ENCODE assay signal across 8 cellular contexts in the genomic region with DNA sequence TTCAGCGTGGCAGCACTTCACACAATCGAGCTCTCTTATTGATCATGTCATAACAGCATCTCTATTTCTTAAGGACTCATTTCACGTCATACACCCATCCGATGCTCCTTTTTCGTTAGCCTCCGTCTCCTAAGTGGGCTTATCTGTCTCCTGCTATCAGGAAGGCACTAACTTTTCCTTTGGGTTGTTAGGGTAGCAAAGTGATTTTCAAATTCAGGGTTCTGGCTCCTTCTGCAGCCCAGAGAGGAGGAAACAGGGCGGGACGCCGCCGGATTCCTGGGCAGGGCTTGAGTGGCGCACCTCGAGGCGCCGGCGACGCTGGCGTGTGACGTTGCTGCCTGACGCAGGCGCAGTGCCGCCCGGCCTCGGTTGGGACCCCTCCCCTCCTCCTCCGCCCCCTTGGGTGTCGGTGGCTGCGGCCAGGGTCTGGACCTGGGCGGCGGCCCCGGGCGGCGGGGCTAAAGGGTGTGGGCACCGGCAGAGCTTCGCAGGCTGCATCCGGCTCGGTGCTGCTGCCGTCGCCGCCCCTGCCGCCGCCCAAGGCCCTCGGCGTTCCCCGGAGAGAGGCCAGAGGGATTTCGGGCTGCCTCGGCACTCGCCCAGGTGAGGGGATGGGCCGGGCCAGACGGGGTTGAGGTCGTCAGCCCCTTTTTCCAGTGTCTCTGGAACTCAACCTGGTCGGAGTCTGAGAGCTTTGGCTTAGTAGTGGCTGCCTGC. TPM values are rescaled to one million over a fixed set of nuclear protein-coding genes. Genes with fewer than 3 reads are reported as not detected.
DNase-seq lines count a peak whose midpoint lies in the region; ATAC-seq and TF ChIP-seq lines count a peak whose summit lies in the region.

A gene with protein sequence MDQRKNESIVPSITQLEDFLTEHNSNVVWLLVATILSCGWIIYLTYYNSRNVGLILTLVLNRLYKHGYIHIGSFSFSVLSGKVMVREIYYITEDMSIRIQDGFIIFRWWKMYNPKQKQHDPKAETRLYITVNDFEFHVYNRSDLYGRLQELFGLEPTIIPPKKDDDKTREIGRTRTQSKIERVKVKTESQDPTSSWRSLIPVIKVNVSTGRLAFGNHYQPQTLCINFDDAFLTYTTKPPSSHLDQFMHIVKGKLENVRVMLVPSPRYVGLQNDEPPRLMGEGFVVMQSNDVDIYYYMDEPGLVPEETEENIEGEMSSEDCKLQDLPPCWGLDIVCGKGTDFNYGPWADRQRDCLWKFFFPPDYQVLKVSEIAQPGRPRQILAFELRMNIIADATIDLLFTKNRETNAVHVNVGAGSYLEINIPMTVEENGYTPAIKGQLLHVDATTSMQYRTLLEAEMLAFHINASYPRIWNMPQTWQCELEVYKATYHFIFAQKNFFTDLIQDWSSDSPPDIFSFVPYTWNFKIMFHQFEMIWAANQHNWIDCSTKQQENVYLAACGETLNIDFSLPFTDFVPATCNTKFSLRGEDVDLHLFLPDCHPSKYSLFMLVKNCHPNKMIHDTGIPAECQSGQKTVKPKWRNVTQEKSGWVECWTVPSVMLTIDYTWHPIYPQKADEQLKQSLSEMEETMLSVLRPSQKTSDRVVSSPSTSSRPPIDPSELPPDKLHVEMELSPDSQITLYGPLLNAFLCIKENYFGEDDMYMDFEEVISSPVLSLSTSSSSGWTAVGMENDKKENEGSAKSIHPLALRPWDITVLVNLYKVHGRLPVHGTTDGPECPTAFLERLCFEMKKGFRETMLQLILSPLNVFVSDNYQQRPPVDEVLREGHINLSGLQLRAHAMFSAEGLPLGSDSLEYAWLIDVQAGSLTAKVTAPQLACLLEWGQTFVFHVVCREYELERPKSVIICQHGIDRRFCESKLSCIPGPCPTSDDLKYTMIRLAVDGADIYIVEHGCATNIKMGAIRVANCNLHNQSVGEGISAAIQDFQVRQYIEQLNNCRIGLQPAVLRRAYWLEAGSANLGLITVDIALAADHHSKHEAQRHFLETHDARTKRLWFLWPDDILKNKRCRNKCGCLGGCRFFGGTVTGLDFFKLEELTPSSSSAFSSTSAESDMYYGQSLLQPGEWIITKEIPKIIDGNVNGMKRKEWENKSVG (N-terminal part only) (plus strand): TSS at position 350 of the 717 bp plus-strand sequence. CDS start 18,317 bp downstream, outside the sequence.

- H3K4me2 ChIP-seq in DND-41 (ENCODE audit: insufficient read depth, low read length) (peak within 1 kb of the TSS; percentile 93), KMS-11 (peak within 1 kb of the TSS; percentile 92)

- peak within 1 kb of the TSS; percentile 78 to 96 for H3K27ac Mint-ChIP-seq in natural killer cell treated with Interleukin-12 subunit alpha and Interleukin-12 subunit beta and Interleukin-15 and Interleukin-18, amount 100 ng/mL, for 72 hours

- DNase-seq in DND-41 (peak; percentile 88), RPMI8226 (peak; percentile 82), fibroblast of pulmonary artery (ENCODE audit: low read depth) (peak; percentile 82)
- DNase-seq in activated T-helper 9 cell treated with anti-CD3 and anti-CD28 coated beads, Interleukin-2, amount 50 U/mL, for 16 hours (ENCODE audit: low read depth): peak; percentile 80
- peak; percentile 88 for DNase-seq in natural killer cell treated with Interleukin-12 subunit alpha and Interleukin-12 subunit beta and Interleukin-15 and Interleukin-18, amount 100 ng/mL, for 72 hours (ENCODE audit: low spot score)
- DNase-seq in stimulated activated naive CD8-positive, alpha-beta T cell treated with anti-CD3 and anti-CD28 coated beads, Interleukin-15, Interleukin-2, amounts not matched to agents 100 U/mL and 50 U/mL, for 24 hours: peak; percentile 91

- H3K4me1 ChIP-seq in DND-41 (ENCODE audit: insufficient read depth, low read length) (peaks cover 28% of the 10 kb centered on the region), KMS-11 (ENCODE audit: low read depth, poor library complexity, severe bottlenecking) (peaks cover 19% of the 10 kb centered on the region)

- peak within 1 kb of the TSS; percentile 96 for H3K4me3 Mint-ChIP-seq in natural killer cell treated with Interleukin-12 subunit alpha and Interleukin-12 subunit beta and Interleukin-15 and Interleukin-18, amount 100 ng/mL, for 72 hours

- H3K36me3 Mint-ChIP-seq in natural killer cell treated with Interleukin-12 subunit alpha and Interleukin-12 subunit beta and Interleukin-15 and Interleukin-18, amount 100 ng/mL, for 72 hours: peaks cover 13% of the 10 kb centered on the region

- H4K20me1 ChIP-seq in DND-41 (ENCODE audit: insufficient read depth, low read length) (no peaks in the 10 kb centered on the region), KMS-11 (ENCODE audit: insufficient read depth) (no peaks in the 10 kb centered on the region)

- H3K27ac ChIP-seq in DND-41 (ENCODE audit: low read length) (peak within 1 kb of the TSS; percentile 86), KMS-11 (peak within 1 kb of the TSS; percentile 41; the same call in 1 of the 2 replicates)

- peak within 1 kb of the TSS; percentile 78 to 82 for H3K4me3 ChIP-seq in DND-41 (ENCODE audit: low read depth in 1 of 2, low read length in 2 of 2)
- H3K4me3 ChIP-seq in KMS-11 (IDR thresholded peaks at IDR 0.05; ENCODE audit: insufficient read depth, low read depth, low read length): peak within 1 kb of the TSS; percentile 27
- peak within 1 kb of the TSS; percentile 65 for H3K4me3 ChIP-seq in fibroblast of pulmonary artery (replicated peaks; ENCODE audit: low read depth, low read length)

- H2AFZ ChIP-seq in DND-41 (ENCODE audit: low read depth, low read length): peak within 1 kb of the TSS; percentile 98
- H2AFZ ChIP-seq in KMS-11 (ENCODE audit: low read depth): peak within 1 kb of the TSS; percentile 100

- no peaks in the 10 kb centered on the region for H3K9me3 Mint-ChIP-seq in natural killer cell treated with Interleukin-12 subunit alpha and Interleukin-12 subunit beta and Interleukin-15 and Interleukin-18, amount 100 ng/mL, for 72 hours

- peaks cover 17% of the 10 kb centered on the region for H3K79me2 ChIP-seq in DND-41 (ENCODE audit: insufficient read depth, low read length)
- H3K79me2 ChIP-seq in KMS-11 (ENCODE audit: insufficient read depth, low read depth): peaks cover 5% of the 10 kb centered on the region; the same call in 1 of the 2 replicates

- H3K27me3 ChIP-seq in DND-41 (ENCODE audit: insufficient read depth, low read length, poor library complexity): no peaks in the 10 kb centered on the region
- H3K27me3 ChIP-seq in KMS-11 (ENCODE audit: insufficient read depth, low read depth): no peaks in the 10 kb centered on the region

- H3K36me3 ChIP-seq in DND-41 (ENCODE audit: insufficient read depth, low read length) (peaks cover 6% of the 10 kb centered on the region), KMS-11 (ENCODE audit: insufficient read depth) (no peaks in the 10 kb centered on the region)

- H3K9ac ChIP-seq in DND-41 (ENCODE audit: low read depth, low read length) (peak within 1 kb of the TSS; percentile 79), KMS-11 (peak within 1 kb of the TSS; percentile 68)

- peaks cover 41 to 52% of the 10 kb centered on the region in 2 donors for H3K4me1 Mint-ChIP-seq in natural killer cell treated with Interleukin-12 subunit alpha and Interleukin-12 subunit beta and Interleukin-15 and Interleukin-18, amount 100 ng/mL, for 72 hours (ENCODE audit: low read depth in 2 of 2)

- H3K9me3 ChIP-seq in DND-41 (ENCODE audit: insufficient read depth, low read length, severe bottlenecking): no peaks in the 10 kb centered on the region

- TF ChIP-seq CTCF in DND-41 (IDR thresholded peaks at IDR 0.05; ENCODE audit: borderline replicate concordance, extremely low read depth, low read length, poor library complexity, severe bottlenecking) (no peak), KMS-11 (conservative IDR thresholded peaks at IDR 0.05; ENCODE audit: low read depth, low read length) (no peak), fibroblast of pulmonary artery (IDR thresholded peaks at IDR 0.05; ENCODE audit: low read length, missing control alignments) (no peak)

- ATAC-seq in DND-41 (ENCODE audit: insufficient read depth, low read depth) (peak; percentile 98), GM21737 (IDR thresholded peaks at IDR 0.05; ENCODE audit: unreplicated experiment) (peak; percentile 98)
- peak; percentile 98 for ATAC-seq in natural killer cell treated with Interleukin-12 subunit alpha and Interleukin-12 subunit beta and Interleukin-15 and Interleukin-18, amount 100 ng/mL, for 72 hours
- peak; percentile 95 for ATAC-seq in stimulated activated naive CD8-positive, alpha-beta T cell treated with anti-CD3 and anti-CD28 coated beads, Interleukin-15, Interleukin-2, amounts not matched to agents 100 U/mL and 50 U/mL, for 24 hours

- no peaks in the 10 kb centered on the region for H3K27me3 Mint-ChIP-seq in natural killer cell treated with Interleukin-12 subunit alpha and Interleukin-12 subunit beta and Interleukin-15 and Interleukin-18, amount 100 ng/mL, for 72 hours

RNA-seq across cellular contexts. Expression of the gene that starts here (rescaled TPM):
- 10 to 100 TPM; 34.9 to 45.2 TPM for total RNA-seq in natural killer cell treated with Interleukin-12 subunit alpha and Interleukin-12 subunit beta and Interleukin-15 and Interleukin-18, amount 100 ng/mL, for 72 hours

Comparison
In these comparisons a context has a peak if more than half of its experiments do, and no peak if none do; other contexts are left out.
1. Peak in every context shown above with its lines: DNase-seq, ATAC-seq, H3K4me3 ChIP-seq and H3K27ac ChIP-seq.
2. H3K4me3 ChIP-seq: peak in every context shown above with its lines; median percentile 80 in DND-41; 65 in fibroblast of pulmonary artery; 27 in KMS-11.